In the genomic region with DNA sequence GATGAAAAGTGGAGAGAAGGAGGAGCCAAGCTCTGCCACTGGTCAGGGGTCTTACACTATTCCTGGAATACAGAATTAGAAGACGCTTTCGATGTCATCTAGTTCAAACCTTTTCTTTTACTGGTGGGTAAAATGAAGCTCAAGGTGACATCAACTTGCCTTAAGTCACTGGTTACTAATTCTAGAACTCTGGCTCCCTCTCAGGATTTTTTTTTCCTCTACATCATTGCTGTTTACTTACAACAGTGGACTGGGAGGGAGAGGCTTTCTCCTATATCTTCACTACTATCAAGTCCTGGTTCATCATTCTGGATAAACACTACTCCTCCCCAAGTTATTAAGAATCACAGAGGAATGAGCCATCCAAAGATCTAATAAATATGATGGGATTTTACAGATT, we compare ENCODE assay signal across 11 cellular contexts.
A peak's percentile ranks its signal among the peaks of the same experiment; 100 is the strongest.
DNase-seq lines count a peak whose midpoint lies in the region; ATAC-seq and TF ChIP-seq lines count a peak whose summit lies in the region.
"Had no signal": no experiment of that assay in that cellular context is flagged by ENCODE, and none has a peak within 500 bp of the region (broad histone marks: within the 10 kb centered on the region; RNA-seq: fewer than 3 reads in every experiment).

No MANE protein-coding gene starts in this region.

- no peak overlapping the region for H2BK5ac ChIP-seq in neuronal stem cell (ENCODE audit: low read length)

- peak overlapping the region; percentile 32 to 76 (median 73) for H3K27ac ChIP-seq in esophagus muscularis mucosa (replicated peaks in 1 of 4)
- H3K27ac ChIP-seq in skeletal muscle tissue (ENCODE audit: low read depth, low read length): peak overlapping the region; percentile 79
- no peak overlapping the region for H3K27ac ChIP-seq in neuronal stem cell (replicated peaks; ENCODE audit: low read length)

- no peak for TF ChIP-seq EP300 in esophagus muscularis mucosa (IDR thresholded peaks at IDR 0.05)

- H3K36me3 ChIP-seq in esophagus muscularis mucosa (peaks cover 0 to 9% (median 0%) of the 10 kb centered on the region in 4 donors), skeletal muscle tissue (ENCODE audit: control insufficient read depth in 3 of 3, insufficient read depth in 3 of 3, low read length in 3 of 3) (no peaks in the 10 kb centered on the region), neuronal stem cell (replicated peaks in 1 of 2; ENCODE audit: control insufficient read depth in 2 of 2, insufficient read depth in 2 of 2, low read length in 2 of 2) (peaks cover 0 to 5% of the 10 kb centered on the region in 2 donors)

- H3K79me1 ChIP-seq in neuronal stem cell (ENCODE audit: low read depth, low read length): no peaks in the 10 kb centered on the region

- H3K14ac ChIP-seq in neuronal stem cell (ENCODE audit: low read length): no peak overlapping the region

- no peak overlapping the region for H4K91ac ChIP-seq in neuronal stem cell (ENCODE audit: low read depth, low read length, poor library complexity)

- no peaks in the 10 kb centered on the region for H3K27me3 Mint-ChIP-seq in T-helper 1 cell treated with Interleukin-12 subunit alpha and Interleukin-12 subunit beta and Interleukin-4 antibody, amounts not matched to agents 30 μg/mL and 1 μg/mL, for 36 hours (ENCODE audit: low read depth)
- no peaks in the 10 kb centered on the region for H3K27me3 Mint-ChIP-seq in T-helper 2 cell treated with Interferon-gamma antibody and Interleukin-4, amounts not matched to agents 5 μg/mL and 100 μg/mL, for 36 hours (ENCODE audit: low read depth)

- H4K8ac ChIP-seq in neuronal stem cell (ENCODE audit: low read depth, low read length): no peak overlapping the region

- H2AK5ac ChIP-seq in neuronal stem cell (ENCODE audit: low read depth, low read length): no peak overlapping the region

- H2BK15ac ChIP-seq in neuronal stem cell (ENCODE audit: low read length): no peak overlapping the region

- no peak overlapping the region for H3K4me2 ChIP-seq in neuronal stem cell (ENCODE audit: insufficient read depth, low read length, poor library complexity, severe bottlenecking)

- H3K4me3 ChIP-seq in esophagus muscularis mucosa (no peak overlapping the region), skeletal muscle tissue (ENCODE audit: low read length in 3 of 3) (no peak overlapping the region), neuronal stem cell (ENCODE audit: low read length in 2 of 2) (no peak overlapping the region)

- no peak overlapping the region for H3K23ac ChIP-seq in neuronal stem cell (ENCODE audit: low read depth, low read length, poor library complexity)

- H3K9ac ChIP-seq in skeletal muscle tissue (ENCODE audit: low read depth in 1 of 3, low read length in 3 of 3) (no peak overlapping the region), neuronal stem cell (ENCODE audit: low read depth, low read length, poor library complexity) (no peak overlapping the region)

- DNase-seq in T-helper 1 cell (no peak), esophagus muscularis mucosa (ENCODE audit: extremely low spot score) (no peak), C1 segment of cervical spinal cord (lab: John Stamatoyannopoulos, UW) (no peak), neuronal stem cell (ENCODE audit: low spot score) (no peak)
- DNase-seq in T-helper 2 cell treated with Interferon-gamma antibody and Interleukin-4, amounts not matched to agents 5 μg/mL and 100 μg/mL, for 36 hours (ENCODE audit: low spot score): no peak
- DNase-seq: 8988T, glutamatergic neuron, NCI-H2171 had no signal

- H2BK120ac ChIP-seq in neuronal stem cell (ENCODE audit: low read depth, low read length): no peak overlapping the region

- H3K4me1 Mint-ChIP-seq in T-helper 1 cell treated with Interleukin-12 subunit alpha and Interleukin-12 subunit beta and Interleukin-4 antibody, amounts not matched to agents 30 μg/mL and 1 μg/mL, for 36 hours (ENCODE audit: low read depth): peaks cover 84% of the 10 kb centered on the region
- peaks cover 91% of the 10 kb centered on the region for H3K4me1 Mint-ChIP-seq in T-helper 2 cell treated with Interferon-gamma antibody and Interleukin-4, amounts not matched to agents 5 μg/mL and 100 μg/mL, for 36 hours (ENCODE audit: low read depth)

- H3K4me1 ChIP-seq in esophagus muscularis mucosa: peaks cover 98 to 100% (median 99%) of the 10 kb centered on the region in 4 donors
- H3K4me1 ChIP-seq in skeletal muscle tissue (ENCODE audit: control insufficient read depth in 3 of 3, insufficient read depth in 3 of 3, low read length in 3 of 3): peaks cover 78 to 83% (median 80%) of the 10 kb centered on the region in 3 donors
- H3K4me1 ChIP-seq in neuronal stem cell (ENCODE audit: control insufficient read depth in 2 of 2, insufficient read depth in 1 of 2, low read depth in 1 of 2, low read length in 2 of 2): peaks cover 3 to 9% of the 10 kb centered on the region in 2 donors

- WGBS in esophagus muscularis mucosa: 89% methylated on average over 2 of the region's 2 CpGs
- no CpG with 5 or more reads among the region's 2 CpGs for WGBS in neuronal stem cell (ENCODE audit: extremely low coverage in 2 of 2, insufficient read length in 2 of 2, insufficient replicate concordance in 1 of 2), 2 donors

- no peak overlapping the region for H2AFZ ChIP-seq in neuronal stem cell (ENCODE audit: low read length)

- H3K27me3 ChIP-seq in esophagus muscularis mucosa: no peaks in the 10 kb centered on the region
- no peaks in the 10 kb centered on the region for H3K27me3 ChIP-seq in skeletal muscle tissue (ENCODE audit: control insufficient read depth in 3 of 3, insufficient read depth in 3 of 3, low read length in 3 of 3)
- H3K27me3 ChIP-seq in neuronal stem cell (ENCODE audit: control insufficient read depth in 3 of 3, insufficient read depth in 3 of 3, low read depth in 1 of 3, low read length in 3 of 3): no peaks in the 10 kb centered on the region

- no peak overlapping the region for H3K4ac ChIP-seq in neuronal stem cell (ENCODE audit: low read length)

- TF ChIP-seq POLR2A in esophagus muscularis mucosa (IDR thresholded peaks at IDR 0.05; ENCODE audit: low read depth): no peak

- peak overlapping the region; percentile 88 for H3K27ac Mint-ChIP-seq in T-helper 1 cell treated with Interleukin-12 subunit alpha and Interleukin-12 subunit beta and Interleukin-4 antibody, amounts not matched to agents 30 μg/mL and 1 μg/mL, for 36 hours
- peak overlapping the region; percentile 82 for H3K27ac Mint-ChIP-seq in T-helper 2 cell treated with Interferon-gamma antibody and Interleukin-4, amounts not matched to agents 5 μg/mL and 100 μg/mL, for 36 hours

- no peak for TF ChIP-seq CTCF in esophagus muscularis mucosa (IDR thresholded peaks at IDR 0.05)

- peaks cover 75% of the 10 kb centered on the region for H3K36me3 Mint-ChIP-seq in T-helper 1 cell treated with Interleukin-12 subunit alpha and Interleukin-12 subunit beta and Interleukin-4 antibody, amounts not matched to agents 30 μg/mL and 1 μg/mL, for 36 hours (ENCODE audit: low read depth)
- H3K36me3 Mint-ChIP-seq in T-helper 2 cell treated with Interferon-gamma antibody and Interleukin-4, amounts not matched to agents 5 μg/mL and 100 μg/mL, for 36 hours (ENCODE audit: low read depth): peaks cover 74% of the 10 kb centered on the region

- no peak overlapping the region for H2BK12ac ChIP-seq in neuronal stem cell (ENCODE audit: low read length)

- H3K4me3 Mint-ChIP-seq in T-helper 1 cell treated with Interleukin-12 subunit alpha and Interleukin-12 subunit beta and Interleukin-4 antibody, amounts not matched to agents 30 μg/mL and 1 μg/mL, for 36 hours: peak overlapping the region; percentile 87
- peak overlapping the region; percentile 98 for H3K4me3 Mint-ChIP-seq in T-helper 2 cell treated with Interferon-gamma antibody and Interleukin-4, amounts not matched to agents 5 μg/mL and 100 μg/mL, for 36 hours

- no peaks in the 10 kb centered on the region for H3K9me3 ChIP-seq in esophagus muscularis mucosa
- no peaks in the 10 kb centered on the region for H3K9me3 ChIP-seq in skeletal muscle tissue (ENCODE audit: control insufficient read depth in 3 of 3, low read length in 3 of 3)
- H3K9me3 ChIP-seq in neuronal stem cell (replicated peaks in 1 of 2; ENCODE audit: control insufficient read depth in 2 of 2, insufficient read depth in 1 of 2, low read depth in 1 of 2, low read length in 2 of 2): peaks cover 0 to 12% of the 10 kb centered on the region in 2 donors

- no peaks in the 10 kb centered on the region for H3K9me3 Mint-ChIP-seq in T-helper 1 cell treated with Interleukin-12 subunit alpha and Interleukin-12 subunit beta and Interleukin-4 antibody, amounts not matched to agents 30 μg/mL and 1 μg/mL, for 36 hours
- H3K9me3 Mint-ChIP-seq in T-helper 2 cell treated with Interferon-gamma antibody and Interleukin-4, amounts not matched to agents 5 μg/mL and 100 μg/mL, for 36 hours: no peaks in the 10 kb centered on the region

- intact Hi-C loops in esophagus muscularis mucosa (cut with DNase I): no loop called here

- H3K18ac ChIP-seq in neuronal stem cell (ENCODE audit: low read length): no peak overlapping the region

- no peak for ATAC-seq in GM18907 (IDR thresholded peaks at IDR 0.05; ENCODE audit: unreplicated experiment)
